In the genomic region with DNA sequence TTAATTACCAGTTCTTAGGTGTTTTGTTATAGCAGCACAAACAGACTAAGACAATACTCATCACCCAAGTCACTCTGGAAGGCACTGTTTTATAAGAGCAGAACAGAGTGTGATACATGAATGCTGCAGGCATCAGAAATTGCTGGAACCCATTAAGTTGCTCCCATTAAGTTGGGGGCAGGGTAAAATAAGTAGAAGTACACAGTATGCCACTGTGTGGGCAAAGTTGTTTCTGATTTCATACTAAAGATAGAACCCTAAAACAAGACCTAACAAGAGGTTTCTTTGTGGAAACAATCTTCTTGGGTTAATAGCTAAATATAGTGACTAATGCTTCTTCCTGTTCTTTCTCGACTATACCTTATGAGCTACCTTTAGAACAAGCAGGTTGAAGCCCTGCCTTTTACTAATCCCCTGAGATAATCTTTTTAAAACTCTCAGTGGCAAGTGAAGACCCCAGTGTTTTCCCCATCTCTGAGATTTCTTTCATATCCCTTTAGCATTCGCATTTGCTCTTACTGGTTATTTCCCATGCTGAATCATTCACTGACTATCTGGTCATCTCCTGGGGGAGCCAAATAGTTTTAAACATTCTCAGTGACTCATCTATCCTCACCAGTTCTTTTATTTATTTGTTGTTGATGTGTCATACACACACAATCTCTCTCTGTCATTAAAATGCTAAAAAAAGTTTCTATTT, we compare ENCODE assay signal across 9 cellular contexts. TPM values are rescaled to one million over a fixed set of nuclear protein-coding genes. Genes with fewer than 3 reads are reported as not detected.
DNase-seq lines count a peak whose midpoint lies in the region; ATAC-seq and TF ChIP-seq lines count a peak whose summit lies in the region.
"Had no signal": no experiment of that assay in that cellular context is flagged by ENCODE, and none has a peak within 500 bp of the region (broad histone marks: within the 10 kb centered on the region; RNA-seq: fewer than 3 reads in every experiment).

No MANE protein-coding gene starts in this region.

- ATAC-seq in GM18519 (IDR thresholded peaks at IDR 0.05; ENCODE audit: low FRiP score, unreplicated experiment): peak; percentile 83
- ATAC-seq in HG02759 (IDR thresholded peaks at IDR 0.05; ENCODE audit: unreplicated experiment): peak; percentile 83
- ATAC-seq in RWPE2 (ENCODE audit: low read depth): peak; percentile 88

- no peak overlapping the region for H3K56ac ChIP-seq in mesendoderm (ENCODE audit: low read length)

- H2BK120ac ChIP-seq in mesendoderm (ENCODE audit: low read depth, low read length): no peak overlapping the region

- H3K79me1 ChIP-seq in mesendoderm (ENCODE audit: low read length): no peaks in the 10 kb centered on the region

- H3K4me1 ChIP-seq in RWPE2 (ENCODE audit: insufficient read depth, poor library complexity, severe bottlenecking) (peaks cover 20% of the 10 kb centered on the region), mesendoderm (ENCODE audit: control insufficient read depth, low read depth, low read length) (no peaks in the 10 kb centered on the region)

- H3K27me3 ChIP-seq in RWPE2 (ENCODE audit: insufficient read depth, poor library complexity, severe bottlenecking) (no peaks in the 10 kb centered on the region), mesendoderm (ENCODE audit: insufficient read depth, low read length, poor library complexity) (no peaks in the 10 kb centered on the region)

- H3K18ac ChIP-seq in mesendoderm (ENCODE audit: low read length): no peak overlapping the region

- H3K23ac ChIP-seq in mesendoderm (ENCODE audit: low read length): no peak overlapping the region

- DNase-seq in RWPE2 (ENCODE audit: low spot score) (no peak), mesendoderm (peak; percentile 82), occipital lobe (lab: John Stamatoyannopoulos, UW) (no peak), cerebellar cortex (ENCODE audit: low spot score) (no peak), SHP77 (lab: John Stamatoyannopoulos, UW) (no peak)
- DNase-seq in activated naive CD4-positive, alpha-beta T cell (lab: John Stamatoyannopoulos, UW): no peak

- no peak overlapping the region for H4K8ac ChIP-seq in mesendoderm (ENCODE audit: low read depth, low read length)

- H3K36me3 ChIP-seq in RWPE2 (ENCODE audit: low read depth) (no peaks in the 10 kb centered on the region), mesendoderm (ENCODE audit: control insufficient read depth, insufficient read depth, low read length) (no peaks in the 10 kb centered on the region)

- H3K4ac ChIP-seq in mesendoderm (ENCODE audit: low read depth, low read length): no peak overlapping the region

- no peak overlapping the region for H4K5ac ChIP-seq in mesendoderm (ENCODE audit: low read length)

- H2AK5ac ChIP-seq in mesendoderm (ENCODE audit: low read length): no peak overlapping the region

- no CpG with 5 or more reads among the region's 2 CpGs for WGBS in mesendoderm (ENCODE audit: extremely low coverage, insufficient coverage, low lambda C conversion rate)

- no peak overlapping the region for H3K9ac ChIP-seq in mesendoderm (ENCODE audit: low read length)

- no peak overlapping the region for H2BK15ac ChIP-seq in mesendoderm (replicated peaks; ENCODE audit: low read depth)

- no peaks in the 10 kb centered on the region for H3K79me2 ChIP-seq in mesendoderm (ENCODE audit: control insufficient read depth, insufficient read depth, low read length)

- H3K4me3 ChIP-seq in RWPE2 (ENCODE audit: severe bottlenecking): no peak overlapping the region
- no peak overlapping the region for H3K4me3 ChIP-seq in mesendoderm (ENCODE audit: low read length)

- no peak for TF ChIP-seq CTCF in RWPE2 (IDR thresholded peaks at IDR 0.05; ENCODE audit: poor library complexity, severe bottlenecking)

- no peak overlapping the region for H3K4me2 ChIP-seq in mesendoderm (ENCODE audit: low read length)

- H3K9me3 ChIP-seq in RWPE2 (ENCODE audit: severe bottlenecking): no peaks in the 10 kb centered on the region

- H3K27ac ChIP-seq in RWPE2 (ENCODE audit: poor library complexity, severe bottlenecking): peak overlapping the region; percentile 86
- no peak overlapping the region for H3K27ac ChIP-seq in mesendoderm (ENCODE audit: low read depth, low read length)
- H3K27ac ChIP-seq: VCaP had no signal

- no peak overlapping the region for H2BK5ac ChIP-seq in mesendoderm (ENCODE audit: low read length)

RNA-seq across cellular contexts. Expression of a gene that starts 52.3 kb away (rescaled TPM):
- 41.4 TPM for polyA plus RNA-seq in mesendoderm (2013, experiment 1 of 2)
- 39.4 TPM for polyA plus RNA-seq in mesendoderm (2013, experiment 2 of 2)
- total RNA-seq in occipital lobe: 71.4 TPM

RNA-seq across cellular contexts. Expression of a gene that starts 52.4 kb away (rescaled TPM):
- 5.3 TPM for polyA plus RNA-seq in mesendoderm (2013, experiment 1 of 2)
- polyA plus RNA-seq in mesendoderm (2013, experiment 2 of 2): 6.1 TPM
- total RNA-seq in occipital lobe: 10.3 TPM
